Comparison of ENCODE assay signal across 1 cellular context in the genomic region with DNA sequence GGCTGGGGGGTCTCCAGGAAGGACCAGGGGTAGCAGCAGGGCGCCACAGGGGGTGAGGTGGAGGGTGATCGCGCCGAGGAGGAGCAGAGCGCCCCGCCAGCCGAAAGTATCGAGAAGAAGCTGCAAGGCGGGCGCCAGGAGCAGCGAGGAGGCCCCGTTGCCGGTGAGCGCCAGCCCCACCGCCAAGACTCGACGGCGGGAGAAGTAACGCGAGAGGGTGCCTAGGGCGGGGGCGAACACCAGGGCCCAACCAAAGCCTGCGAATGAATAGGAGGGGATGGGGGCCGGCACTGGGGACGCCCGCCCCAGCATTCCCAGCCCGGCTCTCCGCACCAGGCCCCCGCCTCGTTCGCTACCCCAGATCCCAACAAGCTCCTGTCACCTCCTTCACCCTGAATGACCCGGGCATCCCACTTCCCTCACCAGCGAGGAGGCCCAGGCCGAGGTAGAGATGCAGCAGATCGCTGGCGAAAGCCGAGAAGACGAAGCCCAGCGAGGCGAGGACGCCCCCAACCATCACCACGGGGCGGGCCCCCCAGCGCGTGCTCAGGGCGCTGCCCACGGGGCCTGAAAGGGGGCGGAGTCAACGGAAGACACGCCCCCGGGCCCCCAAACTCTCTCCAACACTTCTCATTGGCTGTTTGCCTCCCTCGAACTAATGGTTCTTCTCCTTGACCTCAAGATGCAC.
TF ChIP-seq lines count a peak whose summit lies in the region.

No MANE protein-coding gene starts in this region.

TF ChIP-seq in GM23338, 12 proteins besides CTCF, POLR2A, EP300 and RAD21 (continued from another document):
- TF ChIP-seq, protein P1, sequence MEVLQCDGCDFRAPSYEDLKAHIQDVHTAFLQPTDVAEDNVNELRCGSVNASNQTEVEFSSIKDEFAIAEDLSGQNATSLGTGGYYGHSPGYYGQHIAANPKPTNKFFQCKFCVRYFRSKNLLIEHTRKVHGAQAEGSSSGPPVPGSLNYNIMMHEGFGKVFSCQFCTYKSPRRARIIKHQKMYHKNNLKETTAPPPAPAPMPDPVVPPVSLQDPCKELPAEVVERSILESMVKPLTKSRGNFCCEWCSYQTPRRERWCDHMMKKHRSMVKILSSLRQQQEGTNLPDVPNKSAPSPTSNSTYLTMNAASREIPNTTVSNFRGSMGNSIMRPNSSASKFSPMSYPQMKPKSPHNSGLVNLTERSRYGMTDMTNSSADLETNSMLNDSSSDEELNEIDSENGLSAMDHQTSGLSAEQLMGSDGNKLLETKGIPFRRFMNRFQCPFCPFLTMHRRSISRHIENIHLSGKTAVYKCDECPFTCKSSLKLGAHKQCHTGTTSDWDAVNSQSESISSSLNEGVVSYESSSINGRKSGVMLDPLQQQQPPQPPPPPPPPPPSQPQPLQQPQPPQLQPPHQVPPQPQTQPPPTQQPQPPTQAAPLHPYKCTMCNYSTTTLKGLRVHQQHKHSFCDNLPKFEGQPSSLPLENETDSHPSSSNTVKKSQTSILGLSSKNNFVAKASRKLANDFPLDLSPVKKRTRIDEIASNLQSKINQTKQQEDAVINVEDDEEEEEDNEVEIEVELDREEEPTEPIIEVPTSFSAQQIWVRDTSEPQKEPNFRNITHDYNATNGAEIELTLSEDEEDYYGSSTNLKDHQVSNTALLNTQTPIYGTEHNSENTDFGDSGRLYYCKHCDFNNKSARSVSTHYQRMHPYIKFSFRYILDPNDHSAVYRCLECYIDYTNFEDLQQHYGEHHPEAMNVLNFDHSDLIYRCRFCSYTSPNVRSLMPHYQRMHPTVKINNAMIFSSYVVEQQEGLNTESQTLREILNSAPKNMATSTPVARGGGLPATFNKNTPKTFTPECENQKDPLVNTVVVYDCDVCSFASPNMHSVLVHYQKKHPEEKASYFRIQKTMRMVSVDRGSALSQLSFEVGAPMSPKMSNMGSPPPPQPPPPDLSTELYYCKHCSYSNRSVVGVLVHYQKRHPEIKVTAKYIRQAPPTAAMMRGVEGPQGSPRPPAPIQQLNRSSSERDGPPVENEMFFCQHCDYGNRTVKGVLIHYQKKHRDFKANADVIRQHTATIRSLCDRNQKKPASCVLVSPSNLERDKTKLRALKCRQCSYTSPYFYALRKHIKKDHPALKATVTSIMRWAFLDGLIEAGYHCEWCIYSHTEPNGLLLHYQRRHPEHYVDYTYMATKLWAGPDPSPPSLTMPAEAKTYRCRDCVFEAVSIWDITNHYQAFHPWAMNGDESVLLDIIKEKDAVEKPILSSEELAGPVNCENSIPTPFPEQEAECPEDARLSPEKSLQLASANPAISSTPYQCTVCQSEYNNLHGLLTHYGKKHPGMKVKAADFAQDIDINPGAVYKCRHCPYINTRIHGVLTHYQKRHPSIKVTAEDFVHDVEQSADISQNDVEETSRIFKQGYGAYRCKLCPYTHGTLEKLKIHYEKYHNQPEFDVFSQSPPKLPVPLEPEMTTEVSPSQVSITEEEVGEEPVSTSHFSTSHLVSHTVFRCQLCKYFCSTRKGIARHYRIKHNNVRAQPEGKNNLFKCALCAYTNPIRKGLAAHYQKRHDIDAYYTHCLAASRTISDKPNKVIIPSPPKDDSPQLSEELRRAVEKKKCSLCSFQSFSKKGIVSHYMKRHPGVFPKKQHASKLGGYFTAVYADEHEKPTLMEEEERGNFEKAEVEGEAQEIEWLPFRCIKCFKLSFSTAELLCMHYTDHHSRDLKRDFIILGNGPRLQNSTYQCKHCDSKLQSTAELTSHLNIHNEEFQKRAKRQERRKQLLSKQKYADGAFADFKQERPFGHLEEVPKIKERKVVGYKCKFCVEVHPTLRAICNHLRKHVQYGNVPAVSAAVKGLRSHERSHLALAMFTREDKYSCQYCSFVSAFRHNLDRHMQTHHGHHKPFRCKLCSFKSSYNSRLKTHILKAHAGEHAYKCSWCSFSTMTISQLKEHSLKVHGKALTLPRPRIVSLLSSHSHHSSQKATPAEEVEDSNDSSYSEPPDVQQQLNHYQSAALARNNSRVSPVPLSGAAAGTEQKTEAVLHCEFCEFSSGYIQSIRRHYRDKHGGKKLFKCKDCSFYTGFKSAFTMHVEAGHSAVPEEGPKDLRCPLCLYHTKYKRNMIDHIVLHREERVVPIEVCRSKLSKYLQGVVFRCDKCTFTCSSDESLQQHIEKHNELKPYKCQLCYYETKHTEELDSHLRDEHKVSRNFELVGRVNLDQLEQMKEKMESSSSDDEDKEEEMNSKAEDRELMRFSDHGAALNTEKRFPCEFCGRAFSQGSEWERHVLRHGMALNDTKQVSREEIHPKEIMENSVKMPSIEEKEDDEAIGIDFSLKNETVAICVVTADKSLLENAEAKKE (CRISPR knock-in tag; IDR thresholded peaks at IDR 0.05): no peak
- no peak for TF ChIP-seq ZNF114 (CRISPR knock-in tag; IDR thresholded peaks at IDR 0.05)
- TF ChIP-seq POLR2AphosphoS5 (IDR thresholded peaks at IDR 0.05; ENCODE audit: low read depth): no peak
- no peak for TF ChIP-seq ZNF331 (CRISPR knock-in tag; IDR thresholded peaks at IDR 0.05; ENCODE audit: low read depth)
- TF ChIP-seq EZH2 (IDR thresholded peaks at IDR 0.05; ENCODE audit: low read depth, unreplicated experiment): no peak
- TF ChIP-seq EZH2phosphoT487 (IDR thresholded peaks at IDR 0.05; ENCODE audit: unreplicated experiment): no peak
- no peak for TF ChIP-seq STAT1 (IDR thresholded peaks at IDR 0.05; ENCODE audit: unreplicated experiment)
